ENCODE assay signal across 26 cellular contexts in the genomic region with DNA sequence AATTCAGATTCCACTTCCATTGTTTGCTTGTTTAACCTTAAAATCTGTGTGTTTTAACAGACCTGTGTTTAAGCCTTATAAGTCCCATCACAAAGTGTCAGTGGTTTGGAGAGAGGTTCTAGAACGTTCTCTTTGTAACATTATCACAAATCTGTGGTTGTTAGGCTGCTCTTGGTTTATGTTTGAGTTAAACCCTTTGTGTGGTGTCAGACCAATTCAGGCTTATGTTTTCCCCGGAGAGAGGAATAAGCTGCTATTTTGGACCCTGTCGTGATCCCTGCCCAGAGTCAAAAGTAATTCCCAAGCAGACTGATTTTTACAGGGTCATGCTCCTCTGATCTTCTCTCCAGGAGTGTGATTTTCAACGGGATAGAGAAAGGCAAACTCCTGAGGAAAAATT. TPM values are rescaled to one million over a fixed set of nuclear protein-coding genes. Genes with fewer than 3 reads are reported as not detected.
DNase-seq lines count a peak whose midpoint lies in the region; ATAC-seq and TF ChIP-seq lines count a peak whose summit lies in the region.
"Had no signal": no experiment of that assay in that cellular context is flagged by ENCODE, and none has a peak within 500 bp of the region (broad histone marks: within the 10 kb centered on the region; RNA-seq: fewer than 3 reads in every experiment).

No MANE protein-coding gene starts in this region.

- ATAC-seq in GM21737 (IDR thresholded peaks at IDR 0.05; ENCODE audit: unreplicated experiment): no peak
- no peak for ATAC-seq in GM19455 (IDR thresholded peaks at IDR 0.05; ENCODE audit: unreplicated experiment)
- ATAC-seq: HepG2, Panc1 had no signal

- H3F3A ChIP-seq in neural progenitor cell (ENCODE audit: low read depth) (peaks cover 12% of the 10 kb centered on the region), GM23248 (ENCODE audit: insufficient read depth) (no peaks in the 10 kb centered on the region)

- H3K9me3 ChIP-seq in OCI-LY7 (ENCODE audit: low read length) (peaks cover 15% of the 10 kb centered on the region; the same call in 1 of the 2 replicates), endodermal cell (ENCODE audit: control insufficient read depth, low read length) (no peaks in the 10 kb centered on the region), neural progenitor cell (ENCODE audit: low read depth) (no peaks in the 10 kb centered on the region), GM23248 (ENCODE audit: low read depth) (no peaks in the 10 kb centered on the region)

- H3K9me3 Mint-ChIP-seq in endodermal cell: peaks cover 4% of the 10 kb centered on the region
- no peaks in the 10 kb centered on the region for H3K9me3 Mint-ChIP-seq in neural progenitor cell
- H3K9me3 Mint-ChIP-seq in HFFc6: no peaks in the 10 kb centered on the region
- H3K9me3 Mint-ChIP-seq: CD4-positive, alpha-beta T cell had no signal

- CTCF ChIA-PET in OCI-LY7 (lab: Charles Lee; ENCODE audit: unreplicated experiment): no interaction called here

- in situ Hi-C loops in GM23248 (cut with MboI): no loop called here

- no peak for TF ChIP-seq CTCF in OCI-LY7 (conservative IDR thresholded peaks at IDR 0.05; ENCODE audit: low read length)
- TF ChIP-seq CTCF in endodermal cell (conservative IDR thresholded peaks at IDR 0.05): no peak
- TF ChIP-seq CTCF in neural progenitor cell (IDR thresholded peaks at IDR 0.05): no peak
- no peak for TF ChIP-seq CTCF in HFFc6 (IDR thresholded peaks at IDR 0.05)

- H3K36me3 Mint-ChIP-seq in endodermal cell (ENCODE audit: low read depth) (no peaks in the 10 kb centered on the region), neural progenitor cell (no peaks in the 10 kb centered on the region), HFFc6 (ENCODE audit: low read depth) (no peaks in the 10 kb centered on the region)

- peak overlapping the region; percentile 40; the same call in 1 of the 2 replicates for H2AFZ ChIP-seq in OCI-LY7 (ENCODE audit: low read length)
- peak overlapping the region; percentile 68 for H2AFZ ChIP-seq in neural progenitor cell (replicated peaks)
- H2AFZ ChIP-seq in GM23248: no peak overlapping the region

- WGBS in endodermal cell (ENCODE audit: insufficient coverage in 1 of 2, insufficient read length in 1 of 2), 2 experiments: 41 to 63% methylated on average over 2 to 4 of the region's 4 CpGs
- WGBS in GM23248 (ENCODE audit: low coverage in 1 of 2, low lambda C conversion rate in 2 of 2, missing lambda C conversion rate in 2 of 2), 2 experiments: 42 to 50% methylated on average over 4 of the region's 4 CpGs

- no TSS peak for BruUV-seq in OCI-LY7 (replicated peaks; lab: Mats Ljungman, UMichigan)

- H3K4me3 ChIP-seq in OCI-LY7 (ENCODE audit: low read depth, low read length, poor library complexity, severe bottlenecking) (no peak overlapping the region), endodermal cell (ENCODE audit: low read length) (no peak overlapping the region), neural progenitor cell (no peak overlapping the region), GM23248 (no peak overlapping the region)
- H3K4me3 ChIP-seq: BLaER1 treated with 17β-estradiol and CSF1 and Interleukin-3, amounts not matched to agents 10 nM and 100 nM; SK-N-MC had no signal

- peaks cover 8% of the 10 kb centered on the region for H3K36me3 ChIP-seq in OCI-LY7 (ENCODE audit: insufficient read depth, low read length)
- no peaks in the 10 kb centered on the region for H3K36me3 ChIP-seq in endodermal cell (ENCODE audit: control insufficient read depth, insufficient read depth, low read length)
- H3K36me3 ChIP-seq in neural progenitor cell: no peaks in the 10 kb centered on the region
- H3K36me3 ChIP-seq in GM23248 (ENCODE audit: low read depth): no peaks in the 10 kb centered on the region
- H3K36me3 ChIP-seq: BLaER1 treated with 17β-estradiol and CSF1 and Interleukin-3, amounts not matched to agents 10 nM and 100 nM had no signal

- H3K27me3 ChIP-seq in endodermal cell (ENCODE audit: control insufficient read depth, insufficient read depth, low read length, poor library complexity, severe bottlenecking) (no peaks in the 10 kb centered on the region), neural progenitor cell (no peaks in the 10 kb centered on the region), GM23248 (replicated peaks; ENCODE audit: insufficient read depth) (peaks cover 27% of the 10 kb centered on the region)

- no peak overlapping the region for H3K9ac ChIP-seq in endodermal cell (ENCODE audit: extremely low read depth, low read length, poor library complexity, severe bottlenecking)
- no peak overlapping the region for H3K9ac ChIP-seq in neural progenitor cell
- H3K9ac ChIP-seq in GM23248: no peak overlapping the region
- H3K9ac ChIP-seq: BLaER1 treated with 17β-estradiol and CSF1 and Interleukin-3, amounts not matched to agents 10 nM and 100 nM had no signal

- H3K27ac ChIP-seq in OCI-LY7 (ENCODE audit: low read depth, low read length, poor library complexity, severe bottlenecking) (no peak overlapping the region), endodermal cell (ENCODE audit: low read depth, low read length) (peak overlapping the region; percentile 32), neural progenitor cell (no peak overlapping the region), GM23248 (no peak overlapping the region)
- H3K27ac ChIP-seq: BLaER1 treated with 17β-estradiol and CSF1 and Interleukin-3, amounts not matched to agents 10 nM and 100 nM; RWPE1; SK-N-MC had no signal

- H3K27me3 Mint-ChIP-seq in endodermal cell (ENCODE audit: insufficient read depth): peaks cover 9% of the 10 kb centered on the region
- peaks cover 8% of the 10 kb centered on the region for H3K27me3 Mint-ChIP-seq in neural progenitor cell (ENCODE audit: insufficient read depth, low read depth)
- peaks cover 16% of the 10 kb centered on the region for H3K27me3 Mint-ChIP-seq in HFFc6 (ENCODE audit: insufficient read depth)

- peaks cover 16% of the 10 kb centered on the region for H3K4me1 Mint-ChIP-seq in endodermal cell
- peaks cover 19% of the 10 kb centered on the region for H3K4me1 Mint-ChIP-seq in neural progenitor cell
- H3K4me1 Mint-ChIP-seq in HFFc6 (ENCODE audit: low read depth): peaks cover 12% of the 10 kb centered on the region; the same call in 1 of the 2 replicates

- no peaks in the 10 kb centered on the region for H4K20me1 ChIP-seq in OCI-LY7 (ENCODE audit: insufficient read depth, low read length)
- H4K20me1 ChIP-seq in neural progenitor cell (ENCODE audit: low read depth): no peaks in the 10 kb centered on the region
- H4K20me1 ChIP-seq in GM23248 (ENCODE audit: insufficient read depth): no peaks in the 10 kb centered on the region
- H4K20me1 ChIP-seq: BLaER1 treated with 17β-estradiol and CSF1 and Interleukin-3, amounts not matched to agents 10 nM and 100 nM had no signal

- H3K4me3 Mint-ChIP-seq in endodermal cell (no peak overlapping the region), neural progenitor cell (no peak overlapping the region), HFFc6 (no peak overlapping the region)
- H3K4me3 Mint-ChIP-seq: CD4-positive, alpha-beta T cell had no signal

- no peak overlapping the region for H3K4me2 ChIP-seq in OCI-LY7 (ENCODE audit: low read length)
- H3K4me2 ChIP-seq in neural progenitor cell: no peak overlapping the region
- no peak overlapping the region for H3K4me2 ChIP-seq in GM23248 (ENCODE audit: unreplicated experiment)
- H3K4me2 ChIP-seq: BLaER1 treated with 17β-estradiol and CSF1 and Interleukin-3, amounts not matched to agents 10 nM and 100 nM had no signal

- intact Hi-C loops in OCI-LY7 (cut with micrococcal nuclease; ENCODE audit: unreplicated experiment): no loop called here

- peaks cover 39% of the 10 kb centered on the region for H3K4me1 ChIP-seq in OCI-LY7 (ENCODE audit: insufficient read depth, low read length, poor library complexity, severe bottlenecking)
- H3K4me1 ChIP-seq in endodermal cell (ENCODE audit: control insufficient read depth, insufficient read depth, low read length): peaks cover 4% of the 10 kb centered on the region
- peaks cover 22% of the 10 kb centered on the region for H3K4me1 ChIP-seq in neural progenitor cell
- no peaks in the 10 kb centered on the region for H3K4me1 ChIP-seq in GM23248 (ENCODE audit: insufficient read depth)

- POLR2A ChIA-PET in OCI-LY7 (lab: Charles Lee): interaction anchor here (0.6 kb wide), 1 partner anchor 14 kb away, joined by 3 read pairs; no protein-coding TSS in a partner anchor

- DNase-seq in D341Med (ENCODE audit: low spot score): peak; percentile 29
- DNase-seq in OCI-LY7 (ENCODE audit: low spot score): no peak
- DNase-seq in endodermal cell: no peak
- DNase-seq in neural progenitor cell (ENCODE audit: low spot score): no peak
- DNase-seq in GM23248: no peak
- DNase-seq in HFFc6: no peak
- DNase-seq: AML-193; CD4-positive, alpha-beta T cell; DMS53; Kasumi-1; MV-4-11; NCI-H1105; NCI-H1436 treated with DMSO at 0.1 percent for 48 hours; NCI-H1930; NCI-H2107; NCI-H524; NCI-H748 treated with DMSO at 0.1 percent for 48 hours; NK-92 treated with Interleukin-12 subunit alpha and Interleukin-12 subunit beta, amount 100 ng/mL, for 24 hours; SHP77 treated with DMSO at 0.1 percent for 48 hours had no signal

- H3K27ac Mint-ChIP-seq in endodermal cell (no peak overlapping the region), neural progenitor cell (peak overlapping the region; percentile 14), HFFc6 (no peak overlapping the region)
- H3K27ac Mint-ChIP-seq: CD4-positive, alpha-beta T cell had no signal

- H3K79me2 ChIP-seq in OCI-LY7 (ENCODE audit: insufficient read depth, low read depth, low read length) (no peaks in the 10 kb centered on the region), neural progenitor cell (ENCODE audit: low read depth) (no peaks in the 10 kb centered on the region), GM23248 (ENCODE audit: insufficient read depth) (no peaks in the 10 kb centered on the region)

- H3K9me2 ChIP-seq in OCI-LY7 (ENCODE audit: insufficient read depth, low read length) (no peaks in the 10 kb centered on the region), GM23248 (ENCODE audit: insufficient read depth) (no peaks in the 10 kb centered on the region)

RNA-seq across cellular contexts. Expression of gene LTBP1, which starts 43.8 kb away (rescaled TPM):
- total RNA-seq in OCI-LY7 (2014; rRNA removed; shearing (Covaris generic)): 59.8 and 61.1 TPM in 2 replicates
- 72.4 and 82.6 TPM in 2 replicates for total RNA-seq in OCI-LY7 (2022)
- 10 to 100 TPM; 43.2 to 43.4 TPM for total RNA-seq in endodermal cell
- polyA plus RNA-seq in endodermal cell (2013, experiment 1 of 2): 41.9 TPM
- polyA plus RNA-seq in endodermal cell (2013, experiment 2 of 2): 41.9 TPM
- 50.5 and 61.9 TPM in 2 replicates for total RNA-seq in neural progenitor cell (ENCODE audit: low replicate concordance)
- 198 and 211 TPM in 2 replicates for total RNA-seq in GM23248 (2014; rRNA removed; shearing (Covaris generic))
- polyA plus RNA-seq in GM23248 (2016; fragmentation: Nextera tagmentation; extraction: Ambion mirVana): 154 and 157 TPM in 2 replicates
- 100 to 1,000 TPM; 260 to 409 (median 335) TPM for total RNA-seq in HFFc6 (2021; fragmentation: NEBNext Ultra II Directional; extraction: Animal tissue kit (Norgen Biotek cat#: 25700))
